ENCODE assay signal across 18 cellular contexts in genomic region chr2:219186754-219187456, GRCh38. TPM values are rescaled to one million over a fixed set of nuclear protein-coding genes. Genes with fewer than 3 reads are reported as not detected.
DNase-seq lines count a peak whose midpoint lies in the region; ATAC-seq and TF ChIP-seq lines count a peak whose summit lies in the region.
"Had no signal": no experiment of that assay in that cellular context is flagged by ENCODE, and none has a peak within 500 bp of the region (broad histone marks: within the 10 kb centered on the region; RNA-seq: fewer than 3 reads in every experiment).

No MANE protein-coding gene starts in this region.

- H3K27me3 ChIP-seq in effector memory CD4-positive, alpha-beta T cell (replicated peaks; ENCODE audit: control insufficient read depth, insufficient read depth, low read length, poor library complexity, severe bottlenecking), result no peaks in the 10 kb centered on the region

- H3K4me1 ChIP-seq in effector memory CD4-positive, alpha-beta T cell (ENCODE audit: control insufficient read depth, insufficient read depth, low read length, poor library complexity, severe bottlenecking), result peaks cover 3% of the 10 kb centered on the region

- H3K27ac ChIP-seq in effector memory CD4-positive, alpha-beta T cell (ENCODE audit: insufficient read depth, low read length, poor library complexity, severe bottlenecking), result no peak overlapping the region

- peaks cover 15% of the 10 kb centered on the region for H3K36me3 Mint-ChIP-seq in activated CD8-positive, alpha-beta T cell treated with anti-CD3 and anti-CD28 coated beads for 36 hours (ENCODE audit: low read depth)
- H3K36me3 Mint-ChIP-seq in activated CD8-positive, alpha-beta T cell treated with anti-CD3 and anti-CD28 coated beads, Interleukin-2, amount 10 ng/mL, durations not matched to agents 7 days and 5 days (ENCODE audit: low read depth), result peaks cover 45% of the 10 kb centered on the region
- H3K36me3 Mint-ChIP-seq in activated CD4-positive, alpha-beta memory T cell treated with anti-CD3 and anti-CD28 coated beads for 36 hours, result peaks cover 6% of the 10 kb centered on the region
- peaks cover 10% of the 10 kb centered on the region for H3K36me3 Mint-ChIP-seq in memory B cell

- H3K9me3 ChIP-seq in effector memory CD4-positive, alpha-beta T cell (ENCODE audit: control insufficient read depth, low read length), result no peaks in the 10 kb centered on the region

- H3K36me3 ChIP-seq in effector memory CD4-positive, alpha-beta T cell (ENCODE audit: control insufficient read depth, insufficient read depth, low read length), result peaks cover 25% of the 10 kb centered on the region

- H3K4me1 Mint-ChIP-seq in activated CD8-positive, alpha-beta T cell treated with anti-CD3 and anti-CD28 coated beads for 36 hours (ENCODE audit: low read depth), result peaks cover 17% of the 10 kb centered on the region
- H3K4me1 Mint-ChIP-seq in activated CD8-positive, alpha-beta T cell treated with anti-CD3 and anti-CD28 coated beads, Interleukin-2, amount 10 ng/mL, durations not matched to agents 7 days and 5 days (ENCODE audit: low read depth), result peaks cover 31% of the 10 kb centered on the region
- H3K4me1 Mint-ChIP-seq in activated CD4-positive, alpha-beta memory T cell treated with anti-CD3 and anti-CD28 coated beads for 36 hours (ENCODE audit: low read depth), result peaks cover 14% of the 10 kb centered on the region
- H3K4me1 Mint-ChIP-seq in memory B cell, result peaks cover 12% of the 10 kb centered on the region
- H3K4me1 Mint-ChIP-seq: endodermal cell had no signal

- POLR2A ChIA-PET in activated CD8-positive, alpha-beta T cell treated with anti-CD3 and anti-CD28 coated beads for 36 hours (lab: Charles Lee), result no interaction called here
- POLR2A ChIA-PET in activated CD8-positive, alpha-beta T cell treated with anti-CD3 and anti-CD28 coated beads, Interleukin-2, amount 10 ng/mL, durations not matched to agents 7 days and 5 days (lab: Charles Lee), result no interaction called here
- POLR2A ChIA-PET in GM10248 (lab: Yijun Ruan, JAX), result interaction anchor here (0.6 kb wide), 1 partner anchor 17 kb away, joined by 3 read pairs; no protein-coding TSS in a partner anchor
- POLR2A ChIA-PET in activated CD4-positive, alpha-beta memory T cell treated with anti-CD3 and anti-CD28 coated beads for 36 hours (lab: Charles Lee), result no interaction called here

- no peak overlapping the region for H3K4me3 ChIP-seq in effector memory CD4-positive, alpha-beta T cell (ENCODE audit: insufficient read depth, low read depth, low read length, poor library complexity, severe bottlenecking)

- CTCF ChIA-PET in activated CD8-positive, alpha-beta T cell treated with anti-CD3 and anti-CD28 coated beads for 36 hours (lab: Charles Lee), result interaction anchor here (0.8 to 1.1 kb wide), 2 partner anchors 13 to 157 kb away, joined by 3 read pairs; no protein-coding TSS in a partner anchor
- CTCF ChIA-PET in activated CD8-positive, alpha-beta T cell treated with anti-CD3 and anti-CD28 coated beads, Interleukin-2, amount 10 ng/mL, durations not matched to agents 7 days and 5 days (lab: Charles Lee), result no interaction called here
- CTCF ChIA-PET in GM10248 (lab: Yijun Ruan, JAX), result interaction anchor here (1.8 kb wide), 1 partner anchor 16 kb away, joined by 5 read pairs; no protein-coding TSS in a partner anchor
- CTCF ChIA-PET in activated CD4-positive, alpha-beta memory T cell treated with anti-CD3 and anti-CD28 coated beads for 36 hours (lab: Charles Lee), result no interaction called here

- H3K27ac Mint-ChIP-seq in activated CD8-positive, alpha-beta T cell treated with anti-CD3 and anti-CD28 coated beads for 36 hours, result peak overlapping the region; percentile 83
- no peak overlapping the region for H3K27ac Mint-ChIP-seq in activated CD8-positive, alpha-beta T cell treated with anti-CD3 and anti-CD28 coated beads, Interleukin-2, amount 10 ng/mL, durations not matched to agents 7 days and 5 days
- H3K27ac Mint-ChIP-seq in activated CD4-positive, alpha-beta memory T cell treated with anti-CD3 and anti-CD28 coated beads for 36 hours, result peak overlapping the region; percentile 88
- H3K27ac Mint-ChIP-seq in memory B cell, result peak overlapping the region; percentile 18
- H3K27ac Mint-ChIP-seq: CD4-positive, alpha-beta T cell; endodermal cell had no signal

- no peaks in the 10 kb centered on the region for H3K27me3 Mint-ChIP-seq in activated CD8-positive, alpha-beta T cell treated with anti-CD3 and anti-CD28 coated beads for 36 hours
- no peaks in the 10 kb centered on the region for H3K27me3 Mint-ChIP-seq in activated CD8-positive, alpha-beta T cell treated with anti-CD3 and anti-CD28 coated beads, Interleukin-2, amount 10 ng/mL, durations not matched to agents 7 days and 5 days (ENCODE audit: low read depth)
- H3K27me3 Mint-ChIP-seq in activated CD4-positive, alpha-beta memory T cell treated with anti-CD3 and anti-CD28 coated beads for 36 hours, result no peaks in the 10 kb centered on the region
- no peaks in the 10 kb centered on the region for H3K27me3 Mint-ChIP-seq in memory B cell
- H3K27me3 Mint-ChIP-seq: CD4-positive, alpha-beta T cell had no signal

- H3K4me3 Mint-ChIP-seq in activated CD8-positive, alpha-beta T cell treated with anti-CD3 and anti-CD28 coated beads for 36 hours, result no peak overlapping the region
- no peak overlapping the region for H3K4me3 Mint-ChIP-seq in activated CD8-positive, alpha-beta T cell treated with anti-CD3 and anti-CD28 coated beads, Interleukin-2, amount 10 ng/mL, durations not matched to agents 7 days and 5 days
- peak overlapping the region; percentile 4 for H3K4me3 Mint-ChIP-seq in activated CD4-positive, alpha-beta memory T cell treated with anti-CD3 and anti-CD28 coated beads for 36 hours
- H3K4me3 Mint-ChIP-seq in memory B cell, result no peak overlapping the region
- H3K4me3 Mint-ChIP-seq: CD4-positive, alpha-beta T cell; endodermal cell had no signal

- peak; percentile 63 for DNase-seq in activated CD8-positive, alpha-beta T cell treated with anti-CD3 and anti-CD28 coated beads for 36 hours
- DNase-seq in activated CD8-positive, alpha-beta T cell treated with anti-CD3 and anti-CD28 coated beads, Interleukin-2, amount 10 ng/mL, durations not matched to agents 7 days and 5 days, result no peak
- DNase-seq in GM10248 (ENCODE audit: extremely low spot score) (peak; percentile 39), memory B cell (ENCODE audit: low spot score in 2 of 2) (no peak), NCI-H1436 treated with DMSO at 0.1 percent for 48 hours (lab: John Stamatoyannopoulos, UW) (no peak)
- peak; percentile 56 for DNase-seq in activated CD4-positive, alpha-beta memory T cell treated with anti-CD3 and anti-CD28 coated beads for 36 hours
- DNase-seq in effector memory CD4-positive, alpha-beta T cell, result no peak
- DNase-seq: anterior cingulate cortex; CD4-positive, alpha-beta T cell; cerebellar nuclear complex; DMS79 treated with DMSO at 0.1 percent for 48 hours; endodermal cell; hippocampal formation; mesenchymal stem cell; NCI-H187; NK-92 treated with Interleukin-12 subunit alpha and Interleukin-12 subunit beta, amount 100 ng/mL, for 24 hours; SHP77 had no signal

- TF ChIP-seq CTCF in activated CD8-positive, alpha-beta T cell treated with anti-CD3 and anti-CD28 coated beads for 36 hours (IDR thresholded peaks at IDR 0.05), result no peak
- no peak for TF ChIP-seq CTCF in GM10248 (IDR thresholded peaks at IDR 0.05; ENCODE audit: control extremely low read depth, extremely low read depth, low read depth, missing control alignments)

- peak; percentile 92 for ATAC-seq in activated CD8-positive, alpha-beta T cell treated with anti-CD3 and anti-CD28 coated beads for 36 hours
- ATAC-seq in activated CD8-positive, alpha-beta T cell treated with anti-CD3 and anti-CD28 coated beads, Interleukin-2, amount 10 ng/mL, durations not matched to agents 7 days and 5 days, result no peak
- peak; percentile 80 for ATAC-seq in memory B cell (ENCODE audit: low read depth)
- ATAC-seq in HG03097 (IDR thresholded peaks at IDR 0.05; ENCODE audit: low FRiP score, unreplicated experiment), result no peak

- intact Hi-C loops in activated CD8-positive, alpha-beta T cell treated with anti-CD3 and anti-CD28 coated beads for 36 hours (cut with micrococcal nuclease), result no loop called here
- intact Hi-C loops in activated CD4-positive, alpha-beta memory T cell treated with anti-CD3 and anti-CD28 coated beads for 36 hours (cut with micrococcal nuclease), result loop anchor here (1.0 kb wide), 1 partner anchor 9 kb away; the partner anchor contains the start of gene RETREG2

- no peaks in the 10 kb centered on the region for H3K9me3 Mint-ChIP-seq in activated CD8-positive, alpha-beta T cell treated with anti-CD3 and anti-CD28 coated beads for 36 hours
- no peaks in the 10 kb centered on the region for H3K9me3 Mint-ChIP-seq in activated CD8-positive, alpha-beta T cell treated with anti-CD3 and anti-CD28 coated beads, Interleukin-2, amount 10 ng/mL, durations not matched to agents 7 days and 5 days (ENCODE audit: insufficient read depth)
- no peaks in the 10 kb centered on the region for H3K9me3 Mint-ChIP-seq in activated CD4-positive, alpha-beta memory T cell treated with anti-CD3 and anti-CD28 coated beads for 36 hours
- no peaks in the 10 kb centered on the region for H3K9me3 Mint-ChIP-seq in memory B cell
- H3K9me3 Mint-ChIP-seq: CD4-positive, alpha-beta T cell; endodermal cell had no signal

RNA-seq across cellular contexts. Expression of gene RETREG2, which starts 8.8 kb away (rescaled TPM):
- total RNA-seq in activated CD8-positive, alpha-beta T cell treated with anti-CD3 and anti-CD28 coated beads for 36 hours, result 10 to 100 TPM; 63.8 to 67.8 TPM
- total RNA-seq in activated CD8-positive, alpha-beta T cell treated with anti-CD3 and anti-CD28 coated beads, Interleukin-2, amount 10 ng/mL, durations not matched to agents 7 days and 5 days, result 100 to 1,000 TPM; 104 to 111 TPM
- 10 to 100 TPM; 60.3 to 67.9 TPM for total RNA-seq in activated CD4-positive, alpha-beta memory T cell treated with anti-CD3 and anti-CD28 coated beads for 36 hours

RNA-seq across cellular contexts. Expression of gene CNPPD1, which starts 10.2 kb away (rescaled TPM):
- total RNA-seq in activated CD8-positive, alpha-beta T cell treated with anti-CD3 and anti-CD28 coated beads for 36 hours, result 10 to 100 TPM; 38.6 to 38.7 TPM
- total RNA-seq in activated CD8-positive, alpha-beta T cell treated with anti-CD3 and anti-CD28 coated beads, Interleukin-2, amount 10 ng/mL, durations not matched to agents 7 days and 5 days, result 10 to 100 TPM; 75.1 to 81.4 TPM
- 10 to 100 TPM; 42.0 to 43.4 TPM for total RNA-seq in activated CD4-positive, alpha-beta memory T cell treated with anti-CD3 and anti-CD28 coated beads for 36 hours

RNA-seq across cellular contexts. Expression of gene SLC23A3, which starts 17.1 kb away (rescaled TPM):
- 1 to 10 TPM; 1.1 to 1.6 TPM for total RNA-seq in activated CD8-positive, alpha-beta T cell treated with anti-CD3 and anti-CD28 coated beads for 36 hours
- 1 to 10 TPM; 2.0 to 2.2 TPM for total RNA-seq in activated CD8-positive, alpha-beta T cell treated with anti-CD3 and anti-CD28 coated beads, Interleukin-2, amount 10 ng/mL, durations not matched to agents 7 days and 5 days
- 1 to 10 TPM; 1.1 to 2.3 TPM for total RNA-seq in activated CD4-positive, alpha-beta memory T cell treated with anti-CD3 and anti-CD28 coated beads for 36 hours

RNA-seq across cellular contexts. Expression of gene ZFAND2B, which starts 19.7 kb away (rescaled TPM):
- 10 to 100 TPM; 31.3 to 33.3 TPM for total RNA-seq in activated CD8-positive, alpha-beta T cell treated with anti-CD3 and anti-CD28 coated beads for 36 hours
- 10 to 100 TPM; 57.0 to 59.5 TPM for total RNA-seq in activated CD8-positive, alpha-beta T cell treated with anti-CD3 and anti-CD28 coated beads, Interleukin-2, amount 10 ng/mL, durations not matched to agents 7 days and 5 days
- total RNA-seq in activated CD4-positive, alpha-beta memory T cell treated with anti-CD3 and anti-CD28 coated beads for 36 hours, result 10 to 100 TPM; 31.9 to 34.4 TPM

RNA-seq across cellular contexts. Expression of gene NHEJ1, which starts 26.3 kb away (rescaled TPM):
- 10 to 100 TPM; 22.4 to 26.3 TPM for total RNA-seq in activated CD8-positive, alpha-beta T cell treated with anti-CD3 and anti-CD28 coated beads for 36 hours
- total RNA-seq in activated CD8-positive, alpha-beta T cell treated with anti-CD3 and anti-CD28 coated beads, Interleukin-2, amount 10 ng/mL, durations not matched to agents 7 days and 5 days, result 10 to 100 TPM; 19.1 to 23.1 TPM
- total RNA-seq in activated CD4-positive, alpha-beta memory T cell treated with anti-CD3 and anti-CD28 coated beads for 36 hours, result 10 to 100 TPM; 17.7 to 18.6 TPM

Comparison
In these comparisons a context has a peak if more than half of its experiments do, and no peak if none do; other contexts are left out.
1. ATAC-seq: peak in activated CD8-positive, alpha-beta T cell treated with anti-CD3 and anti-CD28 coated beads for 36 hours (single experiment) and memory B cell (single experiment); none in activated CD8-positive, alpha-beta T cell treated with anti-CD3 and anti-CD28 coated beads, Interleukin-2, amount 10 ng/mL, durations not matched to agents 7 days and 5 days (single experiment) and HG03097 (single experiment).
2. DNase-seq: peak in activated CD8-positive, alpha-beta T cell treated with anti-CD3 and anti-CD28 coated beads for 36 hours (single experiment), GM10248 (single experiment) and activated CD4-positive, alpha-beta memory T cell treated with anti-CD3 and anti-CD28 coated beads for 36 hours (single experiment); none in activated CD8-positive, alpha-beta T cell treated with anti-CD3 and anti-CD28 coated beads, Interleukin-2, amount 10 ng/mL, durations not matched to agents 7 days and 5 days (single experiment), memory B cell (0 of 2), effector memory CD4-positive, alpha-beta T cell (0 of 3) and NCI-H1436 treated with DMSO at 0.1 percent for 48 hours (single experiment).
3. CTCF ChIA-PET loops: an anchor here in activated CD8-positive, alpha-beta T cell treated with anti-CD3 and anti-CD28 coated beads for 36 hours (0.8 to 1.1 kb wide) and GM10248 (1.8 kb wide); none called in activated CD8-positive, alpha-beta T cell treated with anti-CD3 and anti-CD28 coated beads, Interleukin-2, amount 10 ng/mL, durations not matched to agents 7 days and 5 days and activated CD4-positive, alpha-beta memory T cell treated with anti-CD3 and anti-CD28 coated beads for 36 hours.